1 cellular context compared by ENCODE assay signal in genomic region chr19:3284759-3285646, GRCh38.
TF ChIP-seq lines count a peak whose summit lies in the region.

No MANE protein-coding gene starts in this region.

TF ChIP-seq in HepG2, 621 proteins besides CTCF, POLR2A, EP300 and RAD21 (continued from another document and continues in another):
- TF ChIP-seq KIAA2018 (CRISPR knock-in tag; IDR thresholded peaks at IDR 0.05; ENCODE audit: borderline replicate concordance) = no peak
- 0 out of 2 replicates have a peak, but pooled peaks have one; percentile 21 for TF ChIP-seq PITX1 (CRISPR knock-in tag; IDR thresholded peaks at IDR 0.05)
- no peak for TF ChIP-seq RBM22 (optimal IDR thresholded peaks at IDR 0.05; ENCODE audit: low read length)
- TF ChIP-seq ZNF275 (CRISPR knock-in tag; IDR thresholded peaks at IDR 0.05; ENCODE audit: borderline replicate concordance) = no peak
- no peak for TF ChIP-seq ZFP91 (CRISPR knock-in tag; IDR thresholded peaks at IDR 0.05; ENCODE audit: borderline replicate concordance)
- no peak for TF ChIP-seq GFI1 (CRISPR knock-in tag; IDR thresholded peaks at IDR 0.05; ENCODE audit: borderline replicate concordance)
- TF ChIP-seq SSRP1 (CRISPR knock-in tag; IDR thresholded peaks at IDR 0.05) = no peak
- TF ChIP-seq NR3C1 (CRISPR knock-in tag; IDR thresholded peaks at IDR 0.05) = no peak
- TF ChIP-seq ZNF33A (CRISPR knock-in tag; IDR thresholded peaks at IDR 0.05; ENCODE audit: borderline replicate concordance) = no peak
- TF ChIP-seq ELF4 (CRISPR knock-in tag; IDR thresholded peaks at IDR 0.05; ENCODE audit: borderline replicate concordance) = no peak
- TF ChIP-seq ZNF546 (CRISPR knock-in tag; conservative IDR thresholded peaks at IDR 0.05) = no peak
- no peak for TF ChIP-seq ZFP36L1 (CRISPR knock-in tag; IDR thresholded peaks at IDR 0.05)
- no peak for TF ChIP-seq ZNF777 (CRISPR knock-in tag; IDR thresholded peaks at IDR 0.05)
- no peak for TF ChIP-seq MED8 (CRISPR knock-in tag; IDR thresholded peaks at IDR 0.05; ENCODE audit: insufficient replicate concordance)
- TF ChIP-seq AGO1 (IDR thresholded peaks at IDR 0.05; ENCODE audit: low read depth, low read length, poor library complexity, severe bottlenecking) = no peak
- TF ChIP-seq HMG20A (CRISPR knock-in tag; IDR thresholded peaks at IDR 0.05; ENCODE audit: borderline replicate concordance) = no peak
- no peak for TF ChIP-seq ZBTB7B (CRISPR knock-in tag; IDR thresholded peaks at IDR 0.05)
- TF ChIP-seq ZMYM3 (CRISPR knock-in tag; IDR thresholded peaks at IDR 0.05) = 0 out of 2 replicates have a peak, but pooled peaks have one; percentile 34
- TF ChIP-seq FOSL1 (CRISPR knock-in tag; IDR thresholded peaks at IDR 0.05; ENCODE audit: borderline replicate concordance) = no peak
- no peak for TF ChIP-seq HCFC1 (IDR thresholded peaks at IDR 0.05; ENCODE audit: low read depth, low read length)
- no peak for TF ChIP-seq TRIM22 (IDR thresholded peaks at IDR 0.05)
- TF ChIP-seq SP5 (CRISPR knock-in tag; IDR thresholded peaks at IDR 0.05; ENCODE audit: borderline replicate concordance, low read depth) = peak; percentile 21; the same call in 1 of the 2 replicates
- TF ChIP-seq ZNF749 (CRISPR knock-in tag; IDR thresholded peaks at IDR 0.05; ENCODE audit: borderline replicate concordance) = no peak
- peak; percentile 49; the same call in 1 of the 2 replicates for TF ChIP-seq POLR2G (IDR thresholded peaks at IDR 0.05; ENCODE audit: low read depth, low read length)
- no peak for TF ChIP-seq KLF13 (CRISPR knock-in tag; IDR thresholded peaks at IDR 0.05)
- peak; percentile 57; the same call in 1 of the 2 replicates for TF ChIP-seq EEA1 (CRISPR knock-in tag; IDR thresholded peaks at IDR 0.05; ENCODE audit: borderline replicate concordance)
- no peak for TF ChIP-seq DZIP1 (CRISPR knock-in tag; IDR thresholded peaks at IDR 0.05)
- TF ChIP-seq NFE2L2 (IDR thresholded peaks at IDR 0.05; ENCODE audit: low read length) = no peak
- TF ChIP-seq MYC (CRISPR knock-in tag; IDR thresholded peaks at IDR 0.05; ENCODE audit: borderline replicate concordance) = peak; percentile 56; the same call in 1 of the 2 replicates
- no peak for TF ChIP-seq ZNF740 (CRISPR knock-in tag; IDR thresholded peaks at IDR 0.05)
- no peak for TF ChIP-seq ZNF572 (CRISPR knock-in tag; IDR thresholded peaks at IDR 0.05)
- TF ChIP-seq ZSCAN30 (CRISPR knock-in tag; IDR thresholded peaks at IDR 0.05) = no peak
- no peak for TF ChIP-seq ZNF670 (CRISPR knock-in tag; IDR thresholded peaks at IDR 0.05; ENCODE audit: borderline replicate concordance)
- TF ChIP-seq ATM (IDR thresholded peaks at IDR 0.05; ENCODE audit: borderline replicate concordance) = no peak
- TF ChIP-seq ZNF607 (CRISPR knock-in tag; IDR thresholded peaks at IDR 0.05; ENCODE audit: borderline replicate concordance) = no peak
- TF ChIP-seq ZNF703 (CRISPR knock-in tag; IDR thresholded peaks at IDR 0.05; ENCODE audit: borderline replicate concordance) = no peak
- TF ChIP-seq ZNF772 (CRISPR knock-in tag; IDR thresholded peaks at IDR 0.05) = no peak
- no peak for TF ChIP-seq SOX6 (IDR thresholded peaks at IDR 0.05)
- no peak for TF ChIP-seq SOX6 (CRISPR knock-in tag; IDR thresholded peaks at IDR 0.05)
- no peak for TF ChIP-seq ZFAT (CRISPR knock-in tag; conservative IDR thresholded peaks at IDR 0.05)
- TF ChIP-seq BRCA1 (CRISPR knock-in tag; IDR thresholded peaks at IDR 0.05) = no peak
- no peak for TF ChIP-seq KAT7 (CRISPR knock-in tag; IDR thresholded peaks at IDR 0.05; ENCODE audit: borderline replicate concordance)
- TF ChIP-seq SAFB2 (CRISPR knock-in tag; IDR thresholded peaks at IDR 0.05; ENCODE audit: borderline replicate concordance, low read depth) = no peak
- TF ChIP-seq XRCC5 (optimal IDR thresholded peaks at IDR 0.05; ENCODE audit: low read length) = no peak
- TF ChIP-seq ARHGAP35 (CRISPR knock-in tag; IDR thresholded peaks at IDR 0.05; ENCODE audit: borderline replicate concordance) = no peak
- TF ChIP-seq MYNN (CRISPR knock-in tag; IDR thresholded peaks at IDR 0.05; ENCODE audit: low read depth) = no peak
- TF ChIP-seq SRY (CRISPR knock-in tag; IDR thresholded peaks at IDR 0.05) = 0 out of 2 replicates have a peak, but pooled peaks have one; percentile 25
- no peak for TF ChIP-seq ZNF460 (CRISPR knock-in tag; IDR thresholded peaks at IDR 0.05; ENCODE audit: borderline replicate concordance)
- no peak for TF ChIP-seq GATA4 (IDR thresholded peaks at IDR 0.05; ENCODE audit: borderline replicate concordance, low read depth)
- TF ChIP-seq NAIF1 (CRISPR knock-in tag; IDR thresholded peaks at IDR 0.05; ENCODE audit: borderline replicate concordance) = no peak
- no peak for TF ChIP-seq NR0B2 (CRISPR knock-in tag; IDR thresholded peaks at IDR 0.05)
- no peak for TF ChIP-seq ZNF839 (CRISPR knock-in tag; IDR thresholded peaks at IDR 0.05; ENCODE audit: borderline replicate concordance)
- TF ChIP-seq ZNF512 (CRISPR knock-in tag; IDR thresholded peaks at IDR 0.05) = no peak
- TF ChIP-seq ZNF253 (CRISPR knock-in tag; IDR thresholded peaks at IDR 0.05; ENCODE audit: borderline replicate concordance) = no peak
- no peak for TF ChIP-seq CBX1 (IDR thresholded peaks at IDR 0.05; ENCODE audit: low read depth)
- no peak for TF ChIP-seq SOX13 (IDR thresholded peaks at IDR 0.05)
- no peak for TF ChIP-seq SOX13 (CRISPR knock-in tag; conservative IDR thresholded peaks at IDR 0.05 in 1 of 2, IDR thresholded peaks at IDR 0.05 in 1 of 2)
